Comparison of ENCODE assay signal across 14 cellular contexts in the genomic region with DNA sequence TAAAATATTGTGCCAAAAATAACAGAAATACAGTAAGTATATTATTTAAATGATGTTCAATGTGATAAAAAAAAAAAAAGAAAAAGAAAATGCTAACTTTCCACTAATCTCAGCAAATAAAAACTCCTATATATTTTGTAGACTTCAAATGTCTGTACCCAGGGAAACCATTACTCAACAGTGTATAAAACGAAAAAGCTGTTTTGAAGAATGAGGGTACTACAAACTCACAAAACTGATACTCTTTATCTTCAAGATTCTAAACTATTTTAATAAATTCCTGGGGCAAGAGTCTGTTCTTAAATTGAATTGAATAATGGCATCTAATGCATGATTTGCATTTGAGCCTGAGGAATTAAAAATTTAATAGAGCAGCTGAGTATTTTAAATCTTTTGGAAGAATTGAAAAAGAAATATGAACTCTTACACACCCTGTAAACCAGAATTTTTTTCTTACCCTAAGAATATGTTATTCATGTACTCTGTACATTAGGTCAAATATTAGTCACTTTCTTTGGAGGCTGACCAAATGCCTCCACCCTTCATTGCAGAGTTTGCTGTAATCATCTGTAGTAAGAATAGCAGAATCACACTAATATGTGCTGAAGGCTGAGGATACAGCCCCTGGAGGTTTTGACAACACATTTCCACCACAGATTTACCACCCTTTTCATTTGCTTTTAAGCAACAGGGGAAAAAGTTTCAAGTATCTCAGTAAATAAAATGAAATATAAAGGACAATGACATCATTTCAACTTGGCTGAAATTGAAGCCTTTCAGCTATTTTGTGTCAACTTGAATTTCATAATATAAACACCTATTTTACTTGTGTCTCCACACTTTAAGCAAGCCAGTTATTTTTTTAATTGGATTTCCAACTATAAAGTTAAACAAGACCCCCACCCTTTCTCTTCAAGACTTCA.
DNase-seq lines count a peak whose midpoint lies in the region; ATAC-seq, FAIRE-seq and TF ChIP-seq lines count a peak whose summit lies in the region.
"Had no signal": no experiment of that assay in that cellular context is flagged by ENCODE, and none has a peak within 500 bp of the region (broad histone marks: within the 10 kb centered on the region; RNA-seq: fewer than 3 reads in every experiment).

No MANE protein-coding gene starts in this region.

- BruUV-seq in MCF 10A (replicated peaks; lab: Mats Ljungman, UMichigan), result no TSS peak

- DNase-seq in MCF 10A (ENCODE audit: unreplicated experiment) (peak; percentile 85), breast epithelium (ENCODE audit: low spot score in 2 of 2) (no peak), brain microvascular endothelial cell (peak; percentile 98), right atrium auricular region (ENCODE audit: low spot score) (no peak), SKM-1 (lab: John Stamatoyannopoulos, UW; ENCODE audit: unreplicated experiment) (no peak), small intestine (no peak), NCI-H345 (lab: John Stamatoyannopoulos, UW) (no peak)
- DNase-seq: 8988T; activated naive CD8-positive, alpha-beta T cell treated with anti-CD3 and anti-CD28 coated beads, Interleukin-2, amount 50 U/mL, for 24 hours; naive thymus-derived CD8-positive, alpha-beta T cell; NCI-H187; SHP77 treated with DMSO at 0.1 percent for 48 hours had no signal

- intact Hi-C loops in MCF 10A (cut with micrococcal nuclease) (loop anchor here (1.0 to 2.0 kb wide), 2 partner anchors 61 to 79 kb away; a partner anchor contains a TSS), breast epithelium (cut with DNase I; ENCODE audit: low total_unique reads) (no loop called here)

- 65 to 78% (median 71%) methylated on average over 1 of the region's 1 CpG for WGBS in small intestine, 3 donors

- POLR2A ChIA-PET in MCF 10A (lab: Yijun Ruan, JAX), result interaction anchor here (0.6 to 2.3 kb wide), 18 partner anchors 10 to 1235 kb away, joined by 3 to 18 read pairs (median 4); a partner anchor contains a TSS

- TF ChIP-seq POLR2A in breast epithelium (IDR thresholded peaks at IDR 0.05), result no peak

- H3K4me1 ChIP-seq in breast epithelium, result no peaks in the 10 kb centered on the region
- peaks cover 0 to 19% of the 10 kb centered on the region in 2 donors for H3K4me1 ChIP-seq in right atrium auricular region
- peaks cover 0 to 4% of the 10 kb centered on the region in 2 donors for H3K4me1 ChIP-seq in small intestine (ENCODE audit: control insufficient read depth in 2 of 2, insufficient read depth in 1 of 2, low read depth in 1 of 2, low read length in 1 of 2)

- peak overlapping the region; percentile 94 for H3K27ac Mint-ChIP-seq in MCF 10A (ENCODE audit: low read depth, unreplicated experiment)
- H3K27ac Mint-ChIP-seq: activated naive CD8-positive, alpha-beta T cell treated with anti-CD3 and anti-CD28 coated beads, Interleukin-2, amount 50 U/mL, for 24 hours; naive thymus-derived CD8-positive, alpha-beta T cell; type B pancreatic cell had no signal

- no peaks in the 10 kb centered on the region for H3K9me3 Mint-ChIP-seq in MCF 10A (ENCODE audit: unreplicated experiment)
- H3K9me3 Mint-ChIP-seq: activated naive CD8-positive, alpha-beta T cell treated with anti-CD3 and anti-CD28 coated beads, Interleukin-2, amount 50 U/mL, for 24 hours had no signal

- H3K4me3 ChIP-seq in breast epithelium (no peak overlapping the region), brain microvascular endothelial cell (ENCODE audit: low read depth, low read length) (no peak overlapping the region), right atrium auricular region (no peak overlapping the region), small intestine (ENCODE audit: low read depth in 1 of 2, low read length in 2 of 2) (no peak overlapping the region)

- no peaks in the 10 kb centered on the region for H3K27me3 Mint-ChIP-seq in MCF 10A (ENCODE audit: insufficient read depth, unreplicated experiment)
- H3K27me3 Mint-ChIP-seq: type B pancreatic cell had no signal

- peaks cover 39% of the 10 kb centered on the region for H3K4me1 Mint-ChIP-seq in MCF 10A (ENCODE audit: insufficient read depth, unreplicated experiment)
- H3K4me1 Mint-ChIP-seq: activated naive CD8-positive, alpha-beta T cell treated with anti-CD3 and anti-CD28 coated beads, Interleukin-2, amount 50 U/mL, for 24 hours; naive thymus-derived CD8-positive, alpha-beta T cell had no signal

- no peak for FAIRE-seq in small intestine (lab: Jason Lieb, UNC)

- peak overlapping the region; percentile 14 for H3K4me3 Mint-ChIP-seq in MCF 10A (ENCODE audit: unreplicated experiment)
- H3K4me3 Mint-ChIP-seq: activated naive CD8-positive, alpha-beta T cell treated with anti-CD3 and anti-CD28 coated beads, Interleukin-2, amount 50 U/mL, for 24 hours; naive thymus-derived CD8-positive, alpha-beta T cell; type B pancreatic cell had no signal

- no peak for TF ChIP-seq CTCF in MCF 10A (IDR thresholded peaks at IDR 0.05; ENCODE audit: unreplicated experiment)
- no peak for TF ChIP-seq CTCF in breast epithelium (IDR thresholded peaks at IDR 0.05)
- peak; percentile 22 for TF ChIP-seq CTCF in brain microvascular endothelial cell (IDR thresholded peaks at IDR 0.05; ENCODE audit: low read depth, low read length, missing control alignments)
- TF ChIP-seq CTCF in right atrium auricular region (IDR thresholded peaks at IDR 0.05), result no peak

- H3K27me3 ChIP-seq in breast epithelium (no peaks in the 10 kb centered on the region), brain microvascular endothelial cell (replicated peaks) (no peaks in the 10 kb centered on the region), right atrium auricular region (no peaks in the 10 kb centered on the region), small intestine (ENCODE audit: control insufficient read depth in 2 of 2, insufficient read depth in 2 of 2, low read length in 2 of 2) (no peaks in the 10 kb centered on the region)

- CTCF ChIA-PET in MCF 10A (lab: Yijun Ruan, JAX), result interaction anchor here (0.6 to 1.2 kb wide), 6 partner anchors 12 to 213 kb away, joined by 3 to 6 read pairs (median 3); no protein-coding TSS in a partner anchor

- in situ Hi-C loops in brain microvascular endothelial cell (cut with HindIII; ENCODE audit: low pct_ligation_motif_present, low sequenced_read_pairs), result no loop called here

- H3K36me3 ChIP-seq in breast epithelium, result no peaks in the 10 kb centered on the region
- H3K36me3 ChIP-seq in brain microvascular endothelial cell (replicated peaks), result peaks cover 6% of the 10 kb centered on the region
- no peaks in the 10 kb centered on the region for H3K36me3 ChIP-seq in right atrium auricular region
- H3K36me3 ChIP-seq in small intestine (ENCODE audit: control insufficient read depth in 2 of 2, insufficient read depth in 2 of 2, low read length in 2 of 2), result no peaks in the 10 kb centered on the region

- no peaks in the 10 kb centered on the region for H3K9me3 ChIP-seq in breast epithelium
- H3K9me3 ChIP-seq in right atrium auricular region, result no peaks in the 10 kb centered on the region
- no peaks in the 10 kb centered on the region for H3K9me3 ChIP-seq in small intestine (ENCODE audit: control insufficient read depth, low read depth)

- no peaks in the 10 kb centered on the region for H3K36me3 Mint-ChIP-seq in MCF 10A (ENCODE audit: insufficient read depth, unreplicated experiment)
- H3K36me3 Mint-ChIP-seq: naive thymus-derived CD8-positive, alpha-beta T cell; type B pancreatic cell had no signal

- H3K27ac ChIP-seq in breast epithelium (peak overlapping the region in 1 of 2 donors; percentile 23), brain microvascular endothelial cell (peak overlapping the region; percentile 98), right atrium auricular region (peak overlapping the region; percentile 1 to 28), small intestine (ENCODE audit: low read depth in 1 of 2, low read length in 1 of 2) (no peak overlapping the region)

- no peak for ATAC-seq in HG02885 (IDR thresholded peaks at IDR 0.05; ENCODE audit: poor library complexity, unreplicated experiment)
- ATAC-seq: activated naive CD8-positive, alpha-beta T cell treated with anti-CD3 and anti-CD28 coated beads, Interleukin-2, amount 50 U/mL, for 24 hours; naive thymus-derived CD8-positive, alpha-beta T cell had no signal

Comparison
In these comparisons a context has a peak if more than half of its experiments do, and no peak if none do; other contexts are left out.
1. DNase-seq: peak in MCF 10A (single experiment) and brain microvascular endothelial cell (single experiment); none in breast epithelium (0 of 2), right atrium auricular region (single experiment), SKM-1 (single experiment), small intestine (single experiment) and NCI-H345 (single experiment).
2. H3K27ac ChIP-seq: peak in brain microvascular endothelial cell (single experiment) and right atrium auricular region (2 of 2); none in small intestine (0 of 2).